1 cellular context compared by ENCODE assay signal in the genomic region with DNA sequence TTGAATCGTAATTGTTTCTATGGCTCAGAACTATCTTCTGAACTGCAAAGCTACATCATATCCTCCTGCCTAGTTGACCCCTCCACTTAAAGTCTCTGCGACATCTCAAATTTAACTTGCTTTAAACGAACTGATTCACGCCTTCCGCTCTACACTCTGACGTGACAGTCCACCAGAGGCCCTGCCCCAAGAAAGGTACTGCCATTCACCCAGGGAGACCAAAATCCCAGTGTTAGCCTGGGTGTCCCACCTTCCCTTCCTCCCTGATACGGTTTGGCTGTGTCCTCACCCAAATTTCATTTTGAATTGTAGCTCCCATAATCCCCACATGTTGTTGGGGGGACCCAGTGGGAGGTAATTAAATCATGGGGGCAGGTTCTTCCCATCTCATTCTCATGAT.
TF ChIP-seq lines count a peak whose summit lies in the region.

No MANE protein-coding gene starts in this region.

TF ChIP-seq in K562, 482 proteins besides CTCF, POLR2A, EP300 and RAD21 (continued from another document):
- TF ChIP-seq TOE1 (IDR thresholded peaks at IDR 0.05; ENCODE audit: borderline replicate concordance) (no peak), TOE1 (CRISPR knock-in tag; IDR thresholded peaks at IDR 0.05; ENCODE audit: borderline replicate concordance, low read depth) (no peak), HNRNPH1 (optimal IDR thresholded peaks at IDR 0.05; ENCODE audit: low read depth, low read length) (no peak)
- TF ChIP-seq, protein P1, sequence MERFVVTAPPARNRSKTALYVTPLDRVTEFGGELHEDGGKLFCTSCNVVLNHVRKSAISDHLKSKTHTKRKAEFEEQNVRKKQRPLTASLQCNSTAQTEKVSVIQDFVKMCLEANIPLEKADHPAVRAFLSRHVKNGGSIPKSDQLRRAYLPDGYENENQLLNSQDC (CRISPR knock-in tag; IDR thresholded peaks at IDR 0.05): no peak
